18 cellular contexts compared by ENCODE assay signal in the genomic region with DNA sequence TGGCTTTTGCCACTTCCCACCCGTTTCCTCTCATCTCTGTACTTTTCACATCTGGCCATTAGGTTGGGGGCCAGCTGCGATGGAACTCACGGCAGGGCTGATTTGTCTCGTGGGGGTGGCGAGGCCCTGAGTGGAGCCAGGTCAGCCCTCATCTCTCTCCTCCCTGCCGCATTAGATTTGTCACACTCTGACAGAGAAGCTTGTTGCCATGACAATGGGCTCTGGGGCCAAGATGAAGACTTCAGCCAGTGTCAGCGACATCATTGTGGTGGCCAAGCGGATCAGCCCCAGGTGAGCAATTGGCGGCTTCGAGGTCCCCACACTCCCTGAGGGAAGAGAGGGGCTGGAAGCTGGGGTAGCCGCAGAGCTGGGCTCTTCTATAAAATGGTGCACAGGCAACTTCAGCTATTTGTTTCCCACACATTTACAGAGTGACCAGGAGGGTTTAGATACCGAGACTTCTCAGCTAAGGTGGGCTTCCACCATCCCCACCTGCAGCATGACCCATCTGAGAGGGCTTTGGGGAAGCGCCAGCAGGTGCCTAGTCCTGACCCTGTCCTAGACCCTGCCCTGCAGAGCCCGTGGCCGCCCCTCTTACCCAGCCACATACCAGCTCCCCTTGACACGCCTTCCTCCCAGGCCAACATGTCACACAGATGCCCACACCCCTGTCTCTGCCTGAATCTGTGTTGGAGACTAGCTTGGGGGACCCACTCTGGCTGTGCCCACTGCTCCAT. TPM values are rescaled to one million over a fixed set of nuclear protein-coding genes. Genes with fewer than 3 reads are reported as not detected.
DNase-seq lines count a peak whose midpoint lies in the region; ATAC-seq and TF ChIP-seq lines count a peak whose summit lies in the region.
"Had no signal": no experiment of that assay in that cellular context is flagged by ENCODE, and none has a peak within 500 bp of the region (broad histone marks: within the 10 kb centered on the region; RNA-seq: fewer than 3 reads in every experiment).

No MANE protein-coding gene starts in this region.

- no peaks in the 10 kb centered on the region for H3F3A ChIP-seq in MM.1S (ENCODE audit: insufficient read depth, low read length)

- H3K4me1 ChIP-seq in MM.1S (ENCODE audit: low read length) (peaks cover 14% of the 10 kb centered on the region), mammary epithelial cell (ENCODE audit: insufficient read depth, low read length) (peaks cover 22% of the 10 kb centered on the region), mesenchymal stem cell (ENCODE audit: control insufficient read depth, insufficient read depth, low read depth, low read length) (peaks cover 13% of the 10 kb centered on the region)
- H3K4me1 ChIP-seq in CD8-positive, alpha-beta T cell (ENCODE audit: insufficient read depth, low read length) = peaks cover 6% of the 10 kb centered on the region
- H3K4me1 ChIP-seq: SJCRH30 had no signal

- H3K18ac ChIP-seq in mesenchymal stem cell (ENCODE audit: low read depth in 1 of 2, low read length in 2 of 2) = no peak overlapping the region

- no peak overlapping the region for H2BK120ac ChIP-seq in mesenchymal stem cell (ENCODE audit: low read depth, low read length)

- H4K20me1 ChIP-seq in MM.1S (ENCODE audit: insufficient read depth, low read length) = no peaks in the 10 kb centered on the region
- no peaks in the 10 kb centered on the region for H4K20me1 ChIP-seq in mammary epithelial cell (ENCODE audit: insufficient read depth, low read length)

- H3K27me3 ChIP-seq in MM.1S (replicated peaks; ENCODE audit: insufficient read depth, low read length) = no peaks in the 10 kb centered on the region
- H3K27me3 ChIP-seq in mammary epithelial cell (ENCODE audit: insufficient read depth, low read length) = no peaks in the 10 kb centered on the region
- H3K27me3 ChIP-seq in mesenchymal stem cell (ENCODE audit: control insufficient read depth in 1 of 2, insufficient read depth in 1 of 2, low read length in 2 of 2) = no peaks in the 10 kb centered on the region
- no peaks in the 10 kb centered on the region for H3K27me3 ChIP-seq in CD8-positive, alpha-beta T cell (ENCODE audit: insufficient read depth, low read length)
- H3K27me3 ChIP-seq: cardiac muscle cell, SJCRH30, upper lobe of right lung had no signal

- BruUV-seq in mammary epithelial cell (replicated peaks; lab: Mats Ljungman, UMichigan) = no TSS peak

- H3K36me3 ChIP-seq in MM.1S (replicated peaks; ENCODE audit: insufficient read depth, low read length) = no peaks in the 10 kb centered on the region
- no peaks in the 10 kb centered on the region for H3K36me3 ChIP-seq in mammary epithelial cell (ENCODE audit: insufficient read depth, low read length)
- H3K36me3 ChIP-seq in mesenchymal stem cell (ENCODE audit: control insufficient read depth in 1 of 2, insufficient read depth in 2 of 2, low read depth in 1 of 2, low read length in 2 of 2) = peaks cover 58 to 93% of the 10 kb centered on the region in 2 experiments
- no peaks in the 10 kb centered on the region for H3K36me3 ChIP-seq in CD8-positive, alpha-beta T cell (ENCODE audit: insufficient read depth, low read length)

- in situ Hi-C loops in mammary epithelial cell (cut with MboI; ENCODE audit: low sequenced_read_pairs in 2 of 2) = no loop called here

- peaks cover 36% of the 10 kb centered on the region for H3K27me3 Mint-ChIP-seq in CD8-positive, alpha-beta T cell (ENCODE audit: low read depth)

- H3K4me1 Mint-ChIP-seq in CD8-positive, alpha-beta T cell (ENCODE audit: low read depth) = peaks cover 3% of the 10 kb centered on the region

- WGBS in mammary epithelial cell (ENCODE audit: low coverage, missing lambda C conversion rate) = 82% methylated on average over 11 of the region's 16 CpGs
- WGBS in mesenchymal stem cell = 96% methylated on average over 16 of the region's 16 CpGs

- no peaks in the 10 kb centered on the region for H3K9me3 ChIP-seq in MM.1S (replicated peaks; ENCODE audit: insufficient read depth, low read length)
- H3K9me3 ChIP-seq in mammary epithelial cell (replicated peaks; ENCODE audit: insufficient read depth, low read length) = no peaks in the 10 kb centered on the region
- H3K9me3 ChIP-seq in mesenchymal stem cell (ENCODE audit: control insufficient read depth, low read length) = peaks cover 8% of the 10 kb centered on the region
- H3K9me3 ChIP-seq in CD8-positive, alpha-beta T cell (ENCODE audit: low read length) = no peaks in the 10 kb centered on the region
- H3K9me3 ChIP-seq: SJCRH30, upper lobe of right lung had no signal

- H3K27ac ChIP-seq in MM.1S (ENCODE audit: low read length) = no peak overlapping the region
- H3K27ac ChIP-seq in mammary epithelial cell (ENCODE audit: insufficient read depth, low read depth, low read length) = no peak overlapping the region
- no peak overlapping the region for H3K27ac ChIP-seq in mesenchymal stem cell (ENCODE audit: low read length, poor library complexity, severe bottlenecking)
- peak overlapping the region; percentile 95 for H3K27ac ChIP-seq in substantia nigra (ENCODE audit: low read depth, low read length, poor library complexity, severe bottlenecking)
- no peak overlapping the region for H3K27ac ChIP-seq in CD8-positive, alpha-beta T cell (ENCODE audit: low read depth, low read length)
- H3K27ac ChIP-seq: C4-2B, epithelial cell of prostate, SJCRH30 had no signal

- H3K4me3 Mint-ChIP-seq in CD8-positive, alpha-beta T cell = no peak overlapping the region
- H3K4me3 Mint-ChIP-seq: HFFc6 had no signal

- no peak overlapping the region for H3K27ac Mint-ChIP-seq in CD8-positive, alpha-beta T cell
- H3K27ac Mint-ChIP-seq: HFFc6 had no signal

- H3K9ac ChIP-seq in MM.1S (ENCODE audit: low read length) (peak overlapping the region; percentile 62; the same call in 1 of the 2 replicates), mammary epithelial cell (ENCODE audit: insufficient read depth, low read length) (no peak overlapping the region), mesenchymal stem cell (ENCODE audit: low read length) (no peak overlapping the region)

- no peak for ATAC-seq in HG02981 (IDR thresholded peaks at IDR 0.05; ENCODE audit: unreplicated experiment)
- no peak for ATAC-seq in CD8-positive, alpha-beta T cell

- no peaks in the 10 kb centered on the region for H3K79me2 ChIP-seq in MM.1S (ENCODE audit: low read length)
- H3K79me2 ChIP-seq in mammary epithelial cell (ENCODE audit: insufficient read depth, low read length) = no peaks in the 10 kb centered on the region

- peak overlapping the region; percentile 11 for H4K91ac ChIP-seq in mesenchymal stem cell (ENCODE audit: low read length)

- intact Hi-C loops in mammary epithelial cell (cut with micrococcal nuclease) = loop anchor here (2.0 to 10.0 kb wide), 2 partner anchors 60 to 348 kb away; a partner anchor contains a TSS
- intact Hi-C loops in CD8-positive, alpha-beta T cell (cut with DNase I, micrococcal nuclease) = loop anchor here in 1 of 2 experiments (5.0 kb wide), 1 partner anchor 279 kb away; no protein-coding TSS in a partner anchor

- DNase-seq in MM.1S (no peak), mammary epithelial cell (no peak), mesenchymal stem cell (no peak), substantia nigra (lab: John Stamatoyannopoulos, UW) (peak in 4 of 49 donors; percentile 14 to 63 (median 31)), NK-92 (lab: John Stamatoyannopoulos, UW; ENCODE audit: unreplicated experiment) (no peak)
- no peak for DNase-seq in CD8-positive, alpha-beta T cell
- no peak for DNase-seq in activated CD4-positive, CD25-positive, alpha-beta regulatory T cell treated with anti-CD3 and anti-CD28 coated beads, Interleukin-2, amount 50 U/mL, for 72 hours

- TF ChIP-seq CTCF in MM.1S (IDR thresholded peaks at IDR 0.05; ENCODE audit: low read length) = no peak
- TF ChIP-seq CTCF in mammary epithelial cell (conservative IDR thresholded peaks at IDR 0.05 in 1 of 2, IDR thresholded peaks at IDR 0.05 in 1 of 2; ENCODE audit: extremely low read depth in 1 of 2, insufficient read depth in 1 of 2, low read depth in 1 of 2, low read length in 2 of 2) = no peak
- no peak for TF ChIP-seq CTCF in CD8-positive, alpha-beta T cell (IDR thresholded peaks at IDR 0.05)

- no peaks in the 10 kb centered on the region for H3K9me2 ChIP-seq in MM.1S (replicated peaks; ENCODE audit: insufficient read depth, low read length)

- dilution Hi-C loops in mammary epithelial cell (cut with HindIII; ENCODE audit: low sequenced_read_pairs) = loop anchor here (10.0 kb wide), 1 partner anchor 62 kb away; a partner anchor contains a TSS

- no peaks in the 10 kb centered on the region for H3K36me3 Mint-ChIP-seq in CD8-positive, alpha-beta T cell

- H2BK15ac ChIP-seq in mesenchymal stem cell (ENCODE audit: low read depth, poor library complexity, severe bottlenecking) = no peak overlapping the region

- POLR2A ChIA-PET in CD8-positive, alpha-beta T cell (lab: Charles Lee) = no interaction called here

- H4K8ac ChIP-seq in mesenchymal stem cell (ENCODE audit: low read length) = peak overlapping the region; percentile 5

- no peak overlapping the region for H2BK5ac ChIP-seq in mesenchymal stem cell (ENCODE audit: low read depth, low read length, poor library complexity, severe bottlenecking)

- no peak overlapping the region for H3K14ac ChIP-seq in mesenchymal stem cell (ENCODE audit: low read length in 2 of 2)

- no peaks in the 10 kb centered on the region for H3K9me3 Mint-ChIP-seq in CD8-positive, alpha-beta T cell
- H3K9me3 Mint-ChIP-seq: HFFc6 had no signal

- peaks cover 30% of the 10 kb centered on the region for H3K79me1 ChIP-seq in mesenchymal stem cell (replicated peaks; ENCODE audit: low read length, poor library complexity, severe bottlenecking)

- H2AK5ac ChIP-seq in mesenchymal stem cell (ENCODE audit: low read length, severe bottlenecking) = no peak overlapping the region

- no peak overlapping the region for H3K23ac ChIP-seq in mesenchymal stem cell (ENCODE audit: low read length in 2 of 2)

- peak overlapping the region; percentile 55 for H3K4me3 ChIP-seq in MM.1S (ENCODE audit: low read length)
- H3K4me3 ChIP-seq in mammary epithelial cell (replicated peaks in 1 of 3; ENCODE audit: insufficient read depth in 1 of 3, low read depth in 2 of 3, low read length in 3 of 3) = no peak overlapping the region
- H3K4me3 ChIP-seq in mesenchymal stem cell (ENCODE audit: insufficient read depth in 1 of 2, low read depth in 1 of 2, low read length in 2 of 2) = no peak overlapping the region
- H3K4me3 ChIP-seq in CD8-positive, alpha-beta T cell (ENCODE audit: low read depth, low read length) = no peak overlapping the region
- H3K4me3 ChIP-seq: cardiac muscle cell, SJCRH30, upper lobe of right lung had no signal

- no peak overlapping the region for H2BK12ac ChIP-seq in mesenchymal stem cell (ENCODE audit: low read length in 2 of 2)

- peak overlapping the region; percentile 95 for H3K4me2 ChIP-seq in MM.1S (ENCODE audit: low read depth, low read length)
- peak overlapping the region; percentile 27 for H3K4me2 ChIP-seq in mammary epithelial cell (ENCODE audit: insufficient read depth, low read depth, low read length)
- H3K4me2 ChIP-seq in mesenchymal stem cell (ENCODE audit: low read length, poor library complexity, severe bottlenecking) = no peak overlapping the region

- no peak overlapping the region for H3K4ac ChIP-seq in mesenchymal stem cell (ENCODE audit: low read depth in 1 of 2, low read length in 2 of 2)

- CTCF ChIA-PET in mammary epithelial cell (lab: Charles Lee; ENCODE audit: low non-redundant PET) = no interaction called here
- CTCF ChIA-PET in CD8-positive, alpha-beta T cell (lab: Charles Lee) = interaction anchor here (0.8 to 11.4 kb wide), 18 partner anchors 7 to 204 kb away, joined by 3 to 145 read pairs (median 5); a partner anchor contains a TSS

- H2AFZ ChIP-seq in MM.1S (ENCODE audit: low read length) (peak overlapping the region; percentile 97), mammary epithelial cell (ENCODE audit: low read depth, low read length) (peak overlapping the region; percentile 72), mesenchymal stem cell (ENCODE audit: low read depth, low read length) (no peak overlapping the region)

RNA-seq across cellular contexts. Expression of a gene that starts 8.4 kb away (rescaled TPM):
- 100 to 1,000 TPM in 1 of 2 donors, 10 to 100 TPM in 1; 39.5 to 127 TPM for total RNA-seq in mammary epithelial cell
- polyA plus RNA-seq in mammary epithelial cell = 91.0 TPM
- polyA minus RNA-seq in mammary epithelial cell = 37.2 TPM
- 51.4 TPM for polyA plus RNA-seq in mesenchymal stem cell (2013, experiment 1 of 2)
- 53.0 TPM for polyA plus RNA-seq in mesenchymal stem cell (2013, experiment 2 of 2)
- total RNA-seq in CD8-positive, alpha-beta T cell = not detected
- total RNA-seq: activated CD8-positive, alpha-beta memory T cell treated with anti-CD3 and anti-CD28 coated beads for 36 hours had no signal

RNA-seq across cellular contexts. Expression of a gene that starts 55.3 kb away (rescaled TPM):
- total RNA-seq in mammary epithelial cell = not detected
- 0.27 TPM for polyA plus RNA-seq in mammary epithelial cell
- not detected for polyA minus RNA-seq in mammary epithelial cell
- polyA plus RNA-seq in mesenchymal stem cell (2013, experiment 1 of 2) = not detected
- polyA plus RNA-seq in mesenchymal stem cell (2013, experiment 2 of 2) = not detected
- total RNA-seq in CD8-positive, alpha-beta T cell = not detected
- total RNA-seq: activated CD8-positive, alpha-beta memory T cell treated with anti-CD3 and anti-CD28 coated beads for 36 hours; cardiac muscle cell; Daoy; glomerular endothelial cell; HFFc6; mucosa of gallbladder; SJCRH30; upper lobe of right lung had no signal
- polyA plus RNA-seq: cardiac muscle cell had no signal

RNA-seq across cellular contexts. Expression of a gene that starts 59.4 kb away (rescaled TPM):
- 10 to 100 TPM; 54.3 to 67.2 TPM for total RNA-seq in mammary epithelial cell
- polyA plus RNA-seq in mammary epithelial cell = 55.2 TPM
- polyA minus RNA-seq in mammary epithelial cell = 99.1 TPM
- 5.0 TPM for polyA plus RNA-seq in mesenchymal stem cell (2013, experiment 1 of 2)
- polyA plus RNA-seq in mesenchymal stem cell (2013, experiment 2 of 2) = 5.5 TPM
- 1 to 10 TPM; 6.8 TPM for total RNA-seq in CD8-positive, alpha-beta T cell

Comparison
In these comparisons a context has a peak if more than half of its experiments do, and no peak if none do; other contexts are left out.
1. RNA of a gene that starts 8.4 kb away (total RNA-seq): 39.5 to 127 TPM in mammary epithelial cell; not detected in CD8-positive, alpha-beta T cell; every median in the first group is over 10 times any median in the second.
2. RNA of a gene that starts 59.4 kb away (total RNA-seq): 54.3 to 67.2 TPM in mammary epithelial cell; 6.8 TPM in CD8-positive, alpha-beta T cell; every median in the first group is over 4 times any median in the second.